ENCODE assay signal across 8 cellular contexts in genomic region chrX:13759152-13759718, GRCh38. TPM values are rescaled to one million over a fixed set of nuclear protein-coding genes. Genes with fewer than 3 reads are reported as not detected.
DNase-seq lines count a peak whose midpoint lies in the region; ATAC-seq and TF ChIP-seq lines count a peak whose summit lies in the region.
"Had no signal": no experiment of that assay in that cellular context is flagged by ENCODE, and none has a peak within 500 bp of the region (broad histone marks: within the 10 kb centered on the region; RNA-seq: fewer than 3 reads in every experiment).

No MANE protein-coding gene starts in this region.

- no peaks in the 10 kb centered on the region for H3K36me3 ChIP-seq in neutrophil
- H3K36me3 ChIP-seq in CD8-positive, alpha-beta memory T cell (ENCODE audit: insufficient read depth, low read length), result peaks cover 33% of the 10 kb centered on the region

- H3K27me3 ChIP-seq in neutrophil, result no peaks in the 10 kb centered on the region
- H3K27me3 ChIP-seq in CD8-positive, alpha-beta memory T cell (ENCODE audit: insufficient read depth, low read length, poor library complexity, severe bottlenecking), result no peaks in the 10 kb centered on the region

- H3K9me3 Mint-ChIP-seq in CD8-positive, alpha-beta memory T cell, result no peaks in the 10 kb centered on the region

- peak; percentile 52 for DNase-seq in KBM-7
- DNase-seq in NCI-H2171 (lab: John Stamatoyannopoulos, UW), result no peak
- no peak for DNase-seq in HuH-7 (ENCODE audit: low spot score)
- DNase-seq in CD8-positive, alpha-beta memory T cell, result no peak
- DNase-seq: NCI-H2081 had no signal

- H3K27ac Mint-ChIP-seq in CD8-positive, alpha-beta memory T cell, result peak overlapping the region in 2 of 8 donors; percentile 1 to 24

- peaks cover 13 to 36% (median 16%) of the 10 kb centered on the region in 3 donors for H3K4me1 Mint-ChIP-seq in CD8-positive, alpha-beta memory T cell

- CTCF ChIA-PET in CD8-positive, alpha-beta memory T cell (lab: Charles Lee), result interaction anchor here (1.7 kb wide), 1 partner anchor 9 kb away, joined by 3 read pairs; no protein-coding TSS in a partner anchor

- H3K27me3 Mint-ChIP-seq in CD8-positive, alpha-beta memory T cell, result no peaks in the 10 kb centered on the region

- no peaks in the 10 kb centered on the region for H3K9me3 ChIP-seq in neutrophil
- no peaks in the 10 kb centered on the region for H3K9me3 ChIP-seq in CD8-positive, alpha-beta memory T cell (ENCODE audit: low read length)

- peak overlapping the region; percentile 79 for H3K27ac ChIP-seq in neutrophil
- no peak overlapping the region for H3K27ac ChIP-seq in CD8-positive, alpha-beta memory T cell (ENCODE audit: low read depth, low read length)

- in situ Hi-C loops in KBM-7 (cut with MboI; ENCODE audit: low pct_unique_long_range_greater_than_20kb, low sequenced_read_pairs), result loop anchor here (25.0 kb wide), 1 partner anchor 253 kb away; no protein-coding TSS in a partner anchor

- POLR2A ChIA-PET in CD8-positive, alpha-beta memory T cell (lab: Charles Lee), result no interaction called here

- no peak for TF ChIP-seq CTCF in neutrophil (IDR thresholded peaks at IDR 0.05)

- H3K4me3 ChIP-seq in neutrophil (ENCODE audit: low read depth in 1 of 2, low read length in 1 of 2), result peak overlapping the region in 1 of 2 experiments; percentile 13
- no peak overlapping the region for H3K4me3 ChIP-seq in CD8-positive, alpha-beta memory T cell (ENCODE audit: low read length)

- peaks cover 17 to 82% (median 22%) of the 10 kb centered on the region in 3 donors for H3K36me3 Mint-ChIP-seq in CD8-positive, alpha-beta memory T cell

- H3K4me1 ChIP-seq in neutrophil (ENCODE audit: control insufficient read depth in 1 of 2, insufficient read depth in 1 of 2, low read depth in 1 of 2, low read length in 1 of 2), result peaks cover 39 to 42% of the 10 kb centered on the region in 2 experiments
- peaks cover 6% of the 10 kb centered on the region for H3K4me1 ChIP-seq in CD8-positive, alpha-beta memory T cell (ENCODE audit: insufficient read depth, low read length)

- H3K4me3 Mint-ChIP-seq in CD8-positive, alpha-beta memory T cell, result no peak overlapping the region

- ATAC-seq in GM18909 (IDR thresholded peaks at IDR 0.05; ENCODE audit: poor library complexity, unreplicated experiment), result peak; percentile 70
- ATAC-seq in HG02678 (IDR thresholded peaks at IDR 0.05; ENCODE audit: unreplicated experiment), result peak; percentile 57

RNA-seq across cellular contexts. Expression of gene OFD1, which starts 24.7 kb away (rescaled TPM):
- total RNA-seq in CD8-positive, alpha-beta memory T cell, result 10 to 100 TPM; 29.1 to 30.4 TPM
- polyA plus RNA-seq in CD8-positive, alpha-beta memory T cell, result 46.3 TPM

RNA-seq across cellular contexts. Expression of gene TRAPPC2, which starts 24.8 kb away (rescaled TPM):
- 10 to 100 TPM; 18.7 to 19.0 TPM for total RNA-seq in CD8-positive, alpha-beta memory T cell
- 50.6 TPM for polyA plus RNA-seq in CD8-positive, alpha-beta memory T cell

RNA-seq across cellular contexts. Expression of gene GPM6B, which starts 57.7 kb away (rescaled TPM):
- not detected for total RNA-seq in CD8-positive, alpha-beta memory T cell
- polyA plus RNA-seq in CD8-positive, alpha-beta memory T cell, result 0.30 TPM
